ENCODE assay signal across 12 cellular contexts in genomic region chr6:112232845-112233256, GRCh38. TPM values are rescaled to one million over a fixed set of nuclear protein-coding genes. Genes with fewer than 3 reads are reported as not detected.
A peak's percentile ranks its signal among the peaks of the same experiment; 100 is the strongest.
DNase-seq lines count a peak whose midpoint lies in the region; ATAC-seq and TF ChIP-seq lines count a peak whose summit lies in the region.
"Had no signal": no experiment of that assay in that cellular context is flagged by ENCODE, and none has a peak within 500 bp of the region (broad histone marks: within the 10 kb centered on the region; RNA-seq: fewer than 3 reads in every experiment).

No MANE protein-coding gene starts in this region.

- no peaks in the 10 kb centered on the region for H3K36me3 Mint-ChIP-seq in WTC11

- H3K4me2 ChIP-seq in parathyroid adenoma (ENCODE audit: low read length), result peak overlapping the region; percentile 50
- H3K4me2 ChIP-seq: BLaER1 treated with 17β-estradiol and CSF1 and Interleukin-3, amounts not matched to agents 10 nM and 100 nM had no signal

- POLR2A ChIA-PET in WTC11 (lab: Charles Lee), result no interaction called here

- H3K9me3 Mint-ChIP-seq in WTC11, result peaks cover 4% of the 10 kb centered on the region; the same call in 1 of the 2 replicates

- peaks cover 35% of the 10 kb centered on the region for H3K4me1 ChIP-seq in SJSA1 (replicated peaks)
- peaks cover 15% of the 10 kb centered on the region for H3K4me1 ChIP-seq in parathyroid adenoma

- in situ Hi-C loops in GM13977 (cut with MboI; ENCODE audit: low pct_unique_long_range_greater_than_20kb, low sequenced_read_pairs, unreplicated experiment), result no loop called here

- H3K9ac ChIP-seq in parathyroid adenoma, result no peak overlapping the region
- H3K9ac ChIP-seq: BLaER1 treated with 17β-estradiol and CSF1 and Interleukin-3, amounts not matched to agents 10 nM and 100 nM had no signal

- H3K36me3 ChIP-seq in SJSA1, result no peaks in the 10 kb centered on the region
- no peaks in the 10 kb centered on the region for H3K36me3 ChIP-seq in parathyroid adenoma (ENCODE audit: control insufficient read depth, insufficient read depth, low read length)
- H3K36me3 ChIP-seq: BLaER1 treated with 17β-estradiol and CSF1 and Interleukin-3, amounts not matched to agents 10 nM and 100 nM had no signal

- H3K4me1 Mint-ChIP-seq in WTC11, result peaks cover 4% of the 10 kb centered on the region; the same call in 1 of the 2 replicates

- H2AFZ ChIP-seq in parathyroid adenoma, result peak overlapping the region; percentile 3

- CTCF ChIA-PET in WTC11 (lab: Charles Lee), result interaction anchor here (0.9 kb wide), 1 partner anchor 53 kb away, joined by 3 read pairs; no protein-coding TSS in a partner anchor

- no peaks in the 10 kb centered on the region for H3K27me3 Mint-ChIP-seq in WTC11 (ENCODE audit: low read depth)
- H3K27me3 Mint-ChIP-seq: progenitor cell of endocrine pancreas had no signal

- H3K27ac ChIP-seq in SJSA1, result no peak overlapping the region; the same call in 1 of the 2 replicates
- peak overlapping the region; percentile 53 for H3K27ac ChIP-seq in parathyroid adenoma
- H3K27ac ChIP-seq: BLaER1 treated with 17β-estradiol and CSF1 and Interleukin-3, amounts not matched to agents 10 nM and 100 nM had no signal

- ATAC-seq in GM18505 (IDR thresholded peaks at IDR 0.05; ENCODE audit: unreplicated experiment) (no peak), WTC11 (no peak), HG03139 (IDR thresholded peaks at IDR 0.05; ENCODE audit: unreplicated experiment) (no peak)

- H3K27me3 ChIP-seq in SJSA1 (replicated peaks) (no peaks in the 10 kb centered on the region), parathyroid adenoma (ENCODE audit: control insufficient read depth, insufficient read depth, low read length) (no peaks in the 10 kb centered on the region)
- H3K27me3 ChIP-seq: BLaER1 treated with 17β-estradiol and CSF1 and Interleukin-3, amounts not matched to agents 10 nM and 100 nM had no signal

- TF ChIP-seq CTCF in fibroblast of the aortic adventitia (IDR thresholded peaks at IDR 0.05; ENCODE audit: insufficient read depth, low read length), result no peak
- TF ChIP-seq CTCF in parathyroid adenoma (IDR thresholded peaks at IDR 0.05), result no peak
- TF ChIP-seq CTCF in GM13977 (IDR thresholded peaks at IDR 0.05; ENCODE audit: extremely low read depth, insufficient read depth, missing control alignments), result no peak
- no peak for TF ChIP-seq CTCF in WTC11 (IDR thresholded peaks at IDR 0.05)

- peak; percentile 40 for DNase-seq in AG08395 (ENCODE audit: low spot score)
- DNase-seq in SJSA1 (ENCODE audit: low read depth in 1 of 2, low spot score in 2 of 2), result peak; percentile 55 to 56
- DNase-seq in fibroblast of the aortic adventitia (ENCODE audit: low read depth), result peak; percentile 98
- DNase-seq in GM13977 (ENCODE audit: low spot score), result no peak
- no peak for DNase-seq in WTC11 (ENCODE audit: low spot score)
- DNase-seq: anterior cingulate cortex, NCI-H146 had no signal

- TF ChIP-seq POLR2A in GM18505 (IDR thresholded peaks at IDR 0.05; ENCODE audit: borderline replicate concordance, extremely low read depth, insufficient read depth, insufficient read length), result no peak

- no peak overlapping the region for H3K4me3 Mint-ChIP-seq in WTC11

- H3K4me3 ChIP-seq in SJSA1, result no peak overlapping the region
- H3K4me3 ChIP-seq in fibroblast of the aortic adventitia (ENCODE audit: low read depth, low read length), result no peak overlapping the region
- H3K4me3 ChIP-seq in parathyroid adenoma (ENCODE audit: low read depth, low read length), result peak overlapping the region; percentile 30
- H3K4me3 ChIP-seq: BLaER1 treated with 17β-estradiol and CSF1 and Interleukin-3, amounts not matched to agents 10 nM and 100 nM had no signal

- H3K9me3 ChIP-seq in SJSA1 (replicated peaks) (no peaks in the 10 kb centered on the region), parathyroid adenoma (ENCODE audit: control insufficient read depth, low read length) (no peaks in the 10 kb centered on the region)

- no peaks in the 10 kb centered on the region for H3K79me2 ChIP-seq in parathyroid adenoma

- H3K27ac Mint-ChIP-seq in WTC11, result no peak overlapping the region
- H3K27ac Mint-ChIP-seq: progenitor cell of endocrine pancreas had no signal

TF ChIP-seq in WTC11, 78 proteins besides CTCF, POLR2A, EP300 and RAD21:
- TF ChIP-seq ZNF416 (CRISPR knock-in tag; IDR thresholded peaks at IDR 0.05), result no peak
- no peak for TF ChIP-seq FOXJ3 (CRISPR knock-in tag; IDR thresholded peaks at IDR 0.05; ENCODE audit: borderline replicate concordance)
- TF ChIP-seq, protein P1, sequence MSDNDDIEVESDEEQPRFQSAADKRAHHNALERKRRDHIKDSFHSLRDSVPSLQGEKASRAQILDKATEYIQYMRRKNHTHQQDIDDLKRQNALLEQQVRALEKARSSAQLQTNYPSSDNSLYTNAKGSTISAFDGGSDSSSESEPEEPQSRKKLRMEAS (CRISPR knock-in tag; IDR thresholded peaks at IDR 0.05), result no peak
- TF ChIP-seq ZNF232 (CRISPR knock-in tag; IDR thresholded peaks at IDR 0.05), result no peak
- no peak for TF ChIP-seq NR3C1 (CRISPR knock-in tag; conservative IDR thresholded peaks at IDR 0.05; ENCODE audit: low read depth)
- no peak for TF ChIP-seq KAT7 (CRISPR knock-in tag; IDR thresholded peaks at IDR 0.05; ENCODE audit: borderline replicate concordance)
- TF ChIP-seq, protein P2, sequence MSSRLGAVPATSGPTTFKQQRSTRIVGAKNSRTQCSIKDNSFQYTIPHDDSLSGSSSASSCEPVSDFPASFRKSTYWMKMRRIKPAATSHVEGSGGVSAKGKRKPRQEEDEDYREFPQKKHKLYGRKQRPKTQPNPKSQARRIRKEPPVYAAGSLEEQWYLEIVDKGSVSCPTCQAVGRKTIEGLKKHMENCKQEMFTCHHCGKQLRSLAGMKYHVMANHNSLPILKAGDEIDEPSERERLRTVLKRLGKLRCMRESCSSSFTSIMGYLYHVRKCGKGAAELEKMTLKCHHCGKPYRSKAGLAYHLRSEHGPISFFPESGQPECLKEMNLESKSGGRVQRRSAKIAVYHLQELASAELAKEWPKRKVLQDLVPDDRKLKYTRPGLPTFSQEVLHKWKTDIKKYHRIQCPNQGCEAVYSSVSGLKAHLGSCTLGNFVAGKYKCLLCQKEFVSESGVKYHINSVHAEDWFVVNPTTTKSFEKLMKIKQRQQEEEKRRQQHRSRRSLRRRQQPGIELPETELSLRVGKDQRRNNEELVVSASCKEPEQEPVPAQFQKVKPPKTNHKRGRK (CRISPR knock-in tag; IDR thresholded peaks at IDR 0.05; ENCODE audit: borderline replicate concordance), result no peak
- TF ChIP-seq GABPB1 (CRISPR knock-in tag; IDR thresholded peaks at IDR 0.05), result no peak

RNA-seq across cellular contexts. Expression of gene LAMA4, which starts 21.5 kb away (rescaled TPM):
- total RNA-seq in SJSA1 (2014; rRNA removed; shearing (Covaris generic)), result 0.53 and 1.8 TPM in 2 replicates
- total RNA-seq in fibroblast of the aortic adventitia (ENCODE audit: low replicate concordance) (306 and 904 TPM in 2 replicates), WTC11 (2021) (1.6 to 2.6 TPM (median 1.7 TPM) in 3 replicates)

Comparison
In these comparisons a context has a peak if more than half of its experiments do, and no peak if none do; other contexts are left out.
1. DNase-seq: peak in AG08395 (single experiment), SJSA1 (2 of 2) and fibroblast of the aortic adventitia (single experiment); none in GM13977 (single experiment) and WTC11 (single experiment).
2. RNA of gene LAMA4, which starts 21.5 kb away (total RNA-seq): 306 to 904 TPM in fibroblast of the aortic adventitia; 0.53 to 1.8 TPM in SJSA1 and 1.6 to 2.6 TPM in WTC11; every median in the first group is over 10 times any median in the second.